In the genomic region with DNA sequence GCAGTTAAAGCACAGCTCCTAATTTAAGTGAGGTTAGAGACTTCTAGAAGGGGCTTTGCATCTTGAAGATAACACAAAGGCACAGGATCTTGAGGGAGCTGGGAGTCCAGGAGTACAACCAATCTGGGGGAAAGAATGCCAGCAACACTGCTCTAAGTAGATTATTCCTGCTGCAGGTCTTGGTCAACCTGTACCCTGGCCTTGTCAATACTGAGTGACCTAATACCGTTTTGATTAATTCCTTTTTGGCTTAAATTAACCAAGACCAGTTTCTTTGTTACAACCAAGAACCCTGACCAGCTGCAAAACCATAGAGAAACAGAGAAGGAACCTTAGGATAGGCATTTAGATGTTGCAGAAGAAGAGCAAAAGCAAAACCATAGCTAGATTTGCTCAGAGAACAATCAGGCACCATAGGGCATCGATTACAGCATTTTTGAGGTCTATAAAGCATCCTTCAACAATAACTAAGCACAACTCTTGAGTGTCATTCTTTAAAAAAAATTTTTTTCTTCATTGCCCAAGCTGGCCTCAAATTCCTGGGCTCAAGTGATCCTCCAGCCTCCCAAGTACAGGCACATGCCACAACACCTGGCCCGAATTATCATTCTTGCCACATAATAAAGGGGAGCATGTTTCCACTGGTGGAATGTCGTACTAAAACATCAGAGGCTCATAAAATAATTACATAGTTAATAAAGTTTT, we compare ENCODE assay signal across 10 cellular contexts. TPM values are rescaled to one million over a fixed set of nuclear protein-coding genes. Genes with fewer than 3 reads are reported as not detected.
A peak's percentile ranks its signal among the peaks of the same experiment; 100 is the strongest.
DNase-seq lines count a peak whose midpoint lies in the region; ATAC-seq and TF ChIP-seq lines count a peak whose summit lies in the region.
"Had no signal": no experiment of that assay in that cellular context is flagged by ENCODE, and none has a peak within 500 bp of the region (broad histone marks: within the 10 kb centered on the region; RNA-seq: fewer than 3 reads in every experiment).

No MANE protein-coding gene starts in this region.

- no peak overlapping the region for H2BK120ac ChIP-seq in mesenchymal stem cell (ENCODE audit: low read depth, low read length)

- no peak overlapping the region for H4K91ac ChIP-seq in mesenchymal stem cell (ENCODE audit: low read length)

- H3K9ac ChIP-seq in adipocyte (ENCODE audit: low read length) (no peak overlapping the region), mesenchymal stem cell (ENCODE audit: low read length) (peak overlapping the region; percentile 60)

- TF ChIP-seq CTCF in left ventricle myocardium inferior (IDR thresholded peaks at IDR 0.05; ENCODE audit: borderline replicate concordance), result no peak

- no peak for ATAC-seq in left cardiac atrium
- no peak for ATAC-seq in HG03039 (IDR thresholded peaks at IDR 0.05; ENCODE audit: unreplicated experiment)
- no peak for ATAC-seq in HG02642 (IDR thresholded peaks at IDR 0.05; ENCODE audit: poor library complexity, unreplicated experiment)

- no peak overlapping the region for H2BK12ac ChIP-seq in mesenchymal stem cell (ENCODE audit: low read length in 2 of 2)

- no peak overlapping the region for H2AFZ ChIP-seq in mesenchymal stem cell (ENCODE audit: low read depth, low read length)

- DNase-seq in left ventricle myocardium inferior (no peak), left cardiac atrium (no peak), adipocyte (ENCODE audit: low read depth) (peak; percentile 56), mesenchymal stem cell (no peak), SHP77 (lab: John Stamatoyannopoulos, UW) (no peak), CD1c-positive myeloid dendritic cell (ENCODE audit: extremely low spot score) (no peak)
- DNase-seq: activated naive CD8-positive, alpha-beta T cell treated with anti-CD3 and anti-CD28 coated beads for 36 hours; sigmoid colon had no signal

- intact Hi-C loops in left ventricle myocardium inferior (cut with micrococcal nuclease) (no loop called here), left cardiac atrium (cut with DNase I) (no loop called here)

- H2AK5ac ChIP-seq in mesenchymal stem cell (ENCODE audit: low read length, severe bottlenecking), result no peak overlapping the region

- no peak overlapping the region for H4K8ac ChIP-seq in mesenchymal stem cell (ENCODE audit: low read length)

- H3K4me3 ChIP-seq in left ventricle myocardium inferior, result peak overlapping the region; percentile 9
- H3K4me3 ChIP-seq in adipocyte (ENCODE audit: low read length), result no peak overlapping the region
- H3K4me3 ChIP-seq in mesenchymal stem cell (ENCODE audit: insufficient read depth in 1 of 2, low read depth in 1 of 2, low read length in 2 of 2), result no peak overlapping the region
- H3K4me3 ChIP-seq: sigmoid colon had no signal

- no peak overlapping the region for H2BK5ac ChIP-seq in mesenchymal stem cell (ENCODE audit: low read depth, low read length, poor library complexity, severe bottlenecking)

- H3K27me3 ChIP-seq in left ventricle myocardium inferior (ENCODE audit: low read depth) (no peaks in the 10 kb centered on the region), adipocyte (replicated peaks; ENCODE audit: control insufficient read depth, insufficient read depth, low read length) (no peaks in the 10 kb centered on the region), mesenchymal stem cell (ENCODE audit: control insufficient read depth in 1 of 2, insufficient read depth in 1 of 2, low read length in 2 of 2) (no peaks in the 10 kb centered on the region)
- H3K27me3 ChIP-seq: sigmoid colon had no signal

- no peaks in the 10 kb centered on the region for H3K9me3 ChIP-seq in left ventricle myocardium inferior (replicated peaks)
- H3K9me3 ChIP-seq in adipocyte (ENCODE audit: control insufficient read depth, low read length), result no peaks in the 10 kb centered on the region
- H3K9me3 ChIP-seq in mesenchymal stem cell (ENCODE audit: control insufficient read depth, low read length), result no peaks in the 10 kb centered on the region
- H3K9me3 ChIP-seq: sigmoid colon had no signal

- H3K4me1 ChIP-seq in left ventricle myocardium inferior (peaks cover 98% of the 10 kb centered on the region), adipocyte (ENCODE audit: control insufficient read depth, insufficient read depth, low read length) (peaks cover 91% of the 10 kb centered on the region), mesenchymal stem cell (ENCODE audit: control insufficient read depth, insufficient read depth, low read depth, low read length) (peaks cover 9% of the 10 kb centered on the region)

- H3K18ac ChIP-seq in mesenchymal stem cell (ENCODE audit: low read depth in 1 of 2, low read length in 2 of 2), result no peak overlapping the region

- no peak overlapping the region for H3K4me2 ChIP-seq in mesenchymal stem cell (ENCODE audit: low read length, poor library complexity, severe bottlenecking)

- H3K27ac ChIP-seq in left ventricle myocardium inferior (replicated peaks) (peak overlapping the region; percentile 77), mesenchymal stem cell (ENCODE audit: low read length, poor library complexity, severe bottlenecking) (no peak overlapping the region)

- H3K4ac ChIP-seq in mesenchymal stem cell (ENCODE audit: low read depth in 1 of 2, low read length in 2 of 2), result no peak overlapping the region

- H3K14ac ChIP-seq in mesenchymal stem cell (ENCODE audit: low read length in 2 of 2), result no peak overlapping the region

- WGBS in mesenchymal stem cell, result 88% methylated on average over 2 of the region's 4 CpGs

- H2BK15ac ChIP-seq in mesenchymal stem cell (ENCODE audit: low read depth, poor library complexity, severe bottlenecking), result no peak overlapping the region

- H3K36me3 ChIP-seq in left ventricle myocardium inferior (no peaks in the 10 kb centered on the region), adipocyte (ENCODE audit: control insufficient read depth, insufficient read depth, low read length, severe bottlenecking) (peaks cover 12% of the 10 kb centered on the region), mesenchymal stem cell (ENCODE audit: control insufficient read depth in 1 of 2, insufficient read depth in 2 of 2, low read depth in 1 of 2, low read length in 2 of 2) (no peaks in the 10 kb centered on the region)
- H3K36me3 ChIP-seq: sigmoid colon had no signal

- H3K79me1 ChIP-seq in mesenchymal stem cell (replicated peaks; ENCODE audit: low read length, poor library complexity, severe bottlenecking), result no peaks in the 10 kb centered on the region

- H3K23ac ChIP-seq in mesenchymal stem cell (ENCODE audit: low read length in 2 of 2), result no peak overlapping the region

RNA-seq across cellular contexts. Expression of gene STARD7, which starts 6.3 kb away (rescaled TPM):
- total RNA-seq in left ventricle myocardium inferior (174 TPM), left cardiac atrium (100 to 1,000 TPM; 135 to 185 TPM)
- polyA plus RNA-seq in mesenchymal stem cell (2013, experiment 1 of 2), result 43.7 TPM
- polyA plus RNA-seq in mesenchymal stem cell (2013, experiment 2 of 2), result 44.3 TPM

RNA-seq across cellular contexts. Expression of gene DUSP2, which starts 57.1 kb away (rescaled TPM):
- total RNA-seq in left ventricle myocardium inferior (0.82 TPM), left cardiac atrium (1 to 10 TPM; 1.6 to 2.4 TPM)
- 0.08 TPM for polyA plus RNA-seq in mesenchymal stem cell (2013, experiment 1 of 2)
- 0.11 TPM for polyA plus RNA-seq in mesenchymal stem cell (2013, experiment 2 of 2)
